In genomic region chr1:246699095-246699735, GRCh38 we compare ENCODE assay signal across 8 cellular contexts. TPM values are rescaled to one million over a fixed set of nuclear protein-coding genes. Genes with fewer than 3 reads are reported as not detected.
DNase-seq lines count a peak whose midpoint lies in the region; ATAC-seq and TF ChIP-seq lines count a peak whose summit lies in the region.

No MANE protein-coding gene starts in this region.

- peak; percentile 86 for TF ChIP-seq CTCF in GM12873 (IDR thresholded peaks at IDR 0.05; ENCODE audit: insufficient read depth, low read depth, low read length, missing control alignments)
- TF ChIP-seq CTCF in progenitor cell of endocrine pancreas (IDR thresholded peaks at IDR 0.05; ENCODE audit: unreplicated experiment): peak; percentile 90
- peak; percentile 55 to 80 (median 76) for TF ChIP-seq CTCF in upper lobe of left lung (IDR thresholded peaks at IDR 0.05)

- 6 to 7% methylated on average over 18 of the region's 18 CpGs for WGBS in upper lobe of left lung, 2 donors

- peaks cover 4 to 11% (median 7%) of the 10 kb centered on the region in 4 donors for H3K4me1 ChIP-seq in upper lobe of left lung

- peaks cover 4% of the 10 kb centered on the region for H3K4me1 Mint-ChIP-seq in progenitor cell of endocrine pancreas (ENCODE audit: low read depth)

- H3K27ac ChIP-seq in upper lobe of left lung: peak overlapping the region in 2 of 4 donors; percentile 39 to 50

- DNase-seq in NCI-H1105 treated with DMSO at 0.1 percent for 48 hours (lab: John Stamatoyannopoulos, UW) (peak; percentile 30), Right ventricle myocardium inferior (ENCODE audit: missing footprints) (peak; percentile 88), progenitor cell of endocrine pancreas (ENCODE audit: low spot score, unreplicated experiment) (peak; percentile 51), upper lobe of left lung (peak in 1 of 2 donors; percentile 92)
- peak; percentile 83 to 86 for DNase-seq in activated naive CD4-positive, alpha-beta T cell treated with anti-CD3 and anti-CD28 coated beads, Interleukin-2, amount 50 U/mL, for 72 hours (ENCODE audit: low spot score in 2 of 2)

- no peaks in the 10 kb centered on the region for H3K27me3 ChIP-seq in upper lobe of left lung

- H3K27ac Mint-ChIP-seq in activated naive CD4-positive, alpha-beta T cell treated with anti-CD3 and anti-CD28 coated beads, Interleukin-2, amount 50 U/mL, for 72 hours: peak overlapping the region in 1 of 2 donors; percentile 84
- H3K27ac Mint-ChIP-seq in progenitor cell of endocrine pancreas: peak overlapping the region; percentile 67

- TF ChIP-seq POLR2A in upper lobe of left lung (IDR thresholded peaks at IDR 0.05): no peak

- H3K4me3 ChIP-seq in upper lobe of left lung: peak overlapping the region in 3 of 4 donors; percentile 9 to 29 (median 15)

- H3K36me3 Mint-ChIP-seq in activated naive CD4-positive, alpha-beta T cell treated with anti-CD3 and anti-CD28 coated beads, Interleukin-2, amount 50 U/mL, for 72 hours: no peaks in the 10 kb centered on the region
- peaks cover 4% of the 10 kb centered on the region for H3K36me3 Mint-ChIP-seq in progenitor cell of endocrine pancreas (ENCODE audit: insufficient read depth)

- H3K4me3 Mint-ChIP-seq in progenitor cell of endocrine pancreas (ENCODE audit: low read depth): peak overlapping the region; percentile 52

- H3K9me3 ChIP-seq in upper lobe of left lung: no peaks in the 10 kb centered on the region

- intact Hi-C loops in Right ventricle myocardium inferior (cut with DNase I): loop anchor here (1.0 to 2.0 kb wide), 3 partner anchors 52 to 202 kb away; partner anchors contain the start of genes CNST and TFB2M

- no peak for TF ChIP-seq EP300 in upper lobe of left lung (IDR thresholded peaks at IDR 0.05)

- no peaks in the 10 kb centered on the region for H3K36me3 ChIP-seq in upper lobe of left lung

- ATAC-seq in HG02678 (IDR thresholded peaks at IDR 0.05; ENCODE audit: unreplicated experiment): peak; percentile 97
- ATAC-seq in SK-N-SH treated with all-trans-retinoic acid at 6 μM for 48 hours: peak; percentile 95
- peak; percentile 99 to 100 for ATAC-seq in activated naive CD4-positive, alpha-beta T cell treated with anti-CD3 and anti-CD28 coated beads, Interleukin-2, amount 50 U/mL, for 72 hours
- ATAC-seq in Right ventricle myocardium inferior: peak; percentile 94
- peak; percentile 93 to 97 for ATAC-seq in upper lobe of left lung (ENCODE audit: low FRiP score in 2 of 2)

- no peaks in the 10 kb centered on the region for H3K27me3 Mint-ChIP-seq in progenitor cell of endocrine pancreas

- no peaks in the 10 kb centered on the region for H3K9me3 Mint-ChIP-seq in activated naive CD4-positive, alpha-beta T cell treated with anti-CD3 and anti-CD28 coated beads, Interleukin-2, amount 50 U/mL, for 72 hours
- peaks cover 7% of the 10 kb centered on the region for H3K9me3 Mint-ChIP-seq in progenitor cell of endocrine pancreas (ENCODE audit: low read depth)

TF ChIP-seq in SK-N-SH treated with all-trans-retinoic acid at 6 μM for 48 hours, 23 proteins besides CTCF, POLR2A, EP300 and RAD21:
- TF ChIP-seq CSDC2 (CRISPR knock-in tag; IDR thresholded peaks at IDR 0.05): no peak
- no peak for TF ChIP-seq OSR1 (CRISPR knock-in tag; IDR thresholded peaks at IDR 0.05)
- no peak for TF ChIP-seq TOX (CRISPR knock-in tag; IDR thresholded peaks at IDR 0.05; ENCODE audit: borderline replicate concordance)
- no peak for TF ChIP-seq ZNF565 (CRISPR knock-in tag; conservative IDR thresholded peaks at IDR 0.05; ENCODE audit: low read depth)
- TF ChIP-seq TSHZ2 (CRISPR knock-in tag; IDR thresholded peaks at IDR 0.05): no peak
- no peak for TF ChIP-seq GLIS3 (CRISPR knock-in tag; IDR thresholded peaks at IDR 0.05)
- no peak for TF ChIP-seq BACH2 (CRISPR knock-in tag; IDR thresholded peaks at IDR 0.05; ENCODE audit: borderline replicate concordance)

RNA-seq across cellular contexts. Expression of gene SCCPDH, which starts 25.0 kb away (rescaled TPM):
- total RNA-seq in activated naive CD4-positive, alpha-beta T cell treated with anti-CD3 and anti-CD28 coated beads, Interleukin-2, amount 50 U/mL, for 72 hours: 10 to 100 TPM; 13.5 to 32.3 TPM
- total RNA-seq in Right ventricle myocardium inferior: 31.2 TPM
- total RNA-seq in progenitor cell of endocrine pancreas: 41.3 and 43.3 TPM in 2 replicates
- 10 to 100 TPM; 16.8 to 30.3 (median 23.1) TPM for total RNA-seq in upper lobe of left lung
